9 cellular contexts compared by ENCODE assay signal in genomic region chr2:186693446-186693842, GRCh38. TPM values are rescaled to one million over a fixed set of nuclear protein-coding genes. Genes with fewer than 3 reads are reported as not detected.
DNase-seq lines count a peak whose midpoint lies in the region; ATAC-seq, FAIRE-seq and TF ChIP-seq lines count a peak whose summit lies in the region.
"Had no signal": no experiment of that assay in that cellular context is flagged by ENCODE, and none has a peak within 500 bp of the region (broad histone marks: within the 10 kb centered on the region; RNA-seq: fewer than 3 reads in every experiment).

No MANE protein-coding gene starts in this region.

- no peak for TF ChIP-seq CTCF in A549 (IDR thresholded peaks at IDR 0.05)
- no peak for TF ChIP-seq CTCF in HFF-Myc (IDR thresholded peaks at IDR 0.05; ENCODE audit: low read depth, low read length, missing control alignments)

- CTCF ChIA-PET in A549 (lab: Yijun Ruan, JAX) = no interaction called here

- no peak for TF ChIP-seq POLR2A in A549 (IDR thresholded peaks at IDR 0.05; ENCODE audit: low read length)

- H3K27ac ChIP-seq in A549 (peak overlapping the region; percentile 71 to 87), caudate nucleus (ENCODE audit: low read depth, low read length) (peak overlapping the region; percentile 90), muscle layer of duodenum (ENCODE audit: low read length) (no peak overlapping the region)

- POLR2A ChIA-PET in A549 (lab: Yijun Ruan, JAX) = no interaction called here

- no peak for TF ChIP-seq EP300 in A549 (IDR thresholded peaks at IDR 0.05)

- no peak for FAIRE-seq in A549 (lab: Jason Lieb, UNC)
- FAIRE-seq: colon had no signal

- peak overlapping the region; percentile 79 for H3K4me2 ChIP-seq in A549

- peaks cover 7% of the 10 kb centered on the region; the same call in 2 of the 3 replicates for H3K4me1 ChIP-seq in A549
- peaks cover 0 to 6% of the 10 kb centered on the region in 2 donors for H3K4me1 ChIP-seq in muscle layer of duodenum (ENCODE audit: control insufficient read depth in 1 of 2, insufficient read depth in 2 of 2, low read length in 2 of 2)

- TF ChIP-seq RAD21 in A549 (conservative IDR thresholded peaks at IDR 0.05 in 1 of 2, IDR thresholded peaks at IDR 0.05 in 1 of 2) = no peak

- ATAC-seq in A549 (no peak), GM21423 (IDR thresholded peaks at IDR 0.05; ENCODE audit: unreplicated experiment) (no peak), HG02840 (IDR thresholded peaks at IDR 0.05; ENCODE audit: low FRiP score, unreplicated experiment) (no peak)

- peak overlapping the region; percentile 72 for H3K4me3 ChIP-seq in A549
- peak overlapping the region; percentile 79 for H3K4me3 ChIP-seq in HFF-Myc (replicated peaks; ENCODE audit: low read depth, low read length)
- H3K4me3 ChIP-seq in muscle layer of duodenum (ENCODE audit: low read depth in 1 of 2, low read length in 2 of 2) = peak overlapping the region; percentile 75 to 92

- no peaks in the 10 kb centered on the region for H3K36me3 ChIP-seq in muscle layer of duodenum (ENCODE audit: control insufficient read depth in 1 of 2, insufficient read depth in 2 of 2, low read length in 2 of 2)

- H3K9me3 ChIP-seq in A549 (no peaks in the 10 kb centered on the region), muscle layer of duodenum (ENCODE audit: control insufficient read depth in 1 of 2, low read length in 2 of 2) (no peaks in the 10 kb centered on the region)

- DNase-seq in A549 (ENCODE audit: low read depth in 1 of 2, low spot score in 1 of 2) (no peak), HFF-Myc (ENCODE audit: extremely low read depth, low read depth) (no peak), caudate nucleus (lab: John Stamatoyannopoulos, UW) (peak in 6 of 61 donors; percentile 34 to 69 (median 57)), islet precursor cell (no peak)
- DNase-seq in activated CD4-positive, CD25-positive, alpha-beta regulatory T cell treated with anti-CD3 and anti-CD28 coated beads, Interleukin-2, amount 50 U/mL, for 72 hours = no peak

- H3K27me3 ChIP-seq in muscle layer of duodenum (ENCODE audit: low read depth, low read length) = no peaks in the 10 kb centered on the region

- 61% methylated on average over 7 of the region's 7 CpGs for WGBS in A549 (ENCODE audit: missing lambda C conversion rate)

TF ChIP-seq in A549, 52 proteins besides CTCF, POLR2A, EP300 and RAD21:
- TF ChIP-seq ZFP36 (IDR thresholded peaks at IDR 0.05; ENCODE audit: borderline replicate concordance, partially characterized antibody) (no peak), GATA3 (IDR thresholded peaks at IDR 0.05; ENCODE audit: borderline replicate concordance) (no peak), E2F6 (IDR thresholded peaks at IDR 0.05; ENCODE audit: borderline replicate concordance, low read depth) (no peak), HEYL (CRISPR knock-in tag; IDR thresholded peaks at IDR 0.05) (no peak), RNF2 (IDR thresholded peaks at IDR 0.05; ENCODE audit: borderline replicate concordance, low read depth) (no peak), EHF (CRISPR knock-in tag; IDR thresholded peaks at IDR 0.05) (no peak), RFX5 (IDR thresholded peaks at IDR 0.05) (no peak), CBX8 (IDR thresholded peaks at IDR 0.05) (no peak), RCOR1 (IDR thresholded peaks at IDR 0.05; ENCODE audit: low read depth, low read length) (no peak), ZNF302 (CRISPR knock-in tag; IDR thresholded peaks at IDR 0.05) (no peak)
TF ChIP-seq in A549: peak in this region for 0.

RNA-seq across cellular contexts. Expression of gene FAM171B, which starts 0.4 kb away (rescaled TPM):
- polyA plus RNA-seq in A549 (2011; rRNA removed) (6.4 and 6.5 TPM in 2 replicates), A549 (2017; fragmentation: RNase III; extraction: RNeasy Plus Mini Kit Qiagen cat#74134 plus additional on column Dnase treatment) (1.8 to 2.2 TPM (median 1.8 TPM) in 3 replicates)
- polyA plus RNA-seq in A549 (2012; cell fraction: cytosol; rRNA removed) = 0.56 and 0.60 TPM in 2 replicates
- 0.42 and 0.65 TPM in 2 replicates for polyA plus RNA-seq in A549 (2012; cell fraction: nucleus; rRNA removed)
- 5.1 and 5.8 TPM in 2 replicates for polyA minus RNA-seq in A549 (2011; rRNA and poly(A)+ RNA removed)
